ENCODE assay signal across 21 cellular contexts in the genomic region with DNA sequence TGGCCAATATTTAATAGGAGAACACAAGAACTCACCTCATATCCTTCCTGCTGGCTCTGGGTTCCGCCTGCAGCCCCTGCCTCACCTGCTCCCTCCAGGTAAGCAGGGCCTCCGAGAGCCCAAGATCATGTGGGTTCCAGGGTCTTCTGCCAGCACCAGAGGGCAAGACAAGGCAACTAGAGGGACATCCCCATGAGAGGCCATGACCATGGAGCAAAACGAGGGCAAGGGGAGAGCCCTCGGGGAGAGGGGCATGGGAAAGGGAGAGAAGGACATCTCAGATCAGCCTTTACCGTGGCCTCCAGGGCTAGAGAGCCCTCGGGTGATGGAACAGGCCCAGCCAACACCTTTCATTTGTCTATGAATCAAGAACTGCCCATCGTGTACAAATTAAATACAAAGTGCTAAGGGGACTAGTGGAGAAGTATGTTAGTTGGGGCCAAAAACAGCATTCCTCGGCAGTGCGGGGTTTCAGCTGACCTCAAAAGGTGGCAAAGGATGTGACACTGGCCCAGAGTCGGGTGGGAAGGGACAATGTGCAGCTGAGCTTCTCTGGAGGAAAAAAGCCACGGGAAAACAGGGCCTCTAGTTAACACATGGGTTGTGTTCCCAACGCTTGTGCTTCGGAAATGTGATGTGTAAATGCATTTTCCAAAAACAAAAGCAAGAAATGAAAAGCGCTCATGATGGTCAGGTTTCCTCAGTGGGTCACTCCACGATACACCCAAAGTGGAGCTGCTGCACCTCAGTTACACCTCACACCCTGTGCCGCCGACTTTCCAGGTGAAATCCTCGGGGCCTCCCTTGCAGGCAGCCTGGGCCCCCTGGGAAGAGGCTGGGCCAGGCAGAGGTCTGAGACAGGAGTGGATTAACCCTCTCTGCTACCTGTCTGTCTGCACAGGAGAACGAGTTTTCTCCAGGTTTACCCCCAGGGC. TPM values are rescaled to one million over a fixed set of nuclear protein-coding genes. Genes with fewer than 3 reads are reported as not detected.
"Had no signal": no experiment of that assay in that cellular context is flagged by ENCODE, and none has a peak within 500 bp of the region (broad histone marks: within the 10 kb centered on the region; RNA-seq: fewer than 3 reads in every experiment).

No MANE protein-coding gene starts in this region.

- H3K9me3 ChIP-seq: adrenal gland, breast epithelium, suprapubic skin had no signal

- H3K4me3 ChIP-seq: adrenal gland, breast epithelium, skin epidermis, suprapubic skin had no signal

- H3K9me3 Mint-ChIP-seq: activated naive CD4-positive, alpha-beta T cell treated with anti-CD3 and anti-CD28 coated beads, Interleukin-2, amount 50 U/mL, for 72 hours; activated T-helper 1 cell treated with anti-CD3 and anti-CD28 coated beads, Interleukin-12 subunit alpha, Interleukin-12 subunit beta, Interleukin-2, Interleukin-4 antibody, amounts not matched to agents 30 ng/mL and 10 ng/mL and 1 ng/mL, durations not matched to agents 14 hours and 24 hours and 36 hours; nephron progenitor cell; stimulated activated naive CD8-positive, alpha-beta T cell treated with anti-CD3 and anti-CD28 coated beads, Interleukin-15, amount 100 ng/mL, for 72 hours had no signal

- H3K4me3 Mint-ChIP-seq: activated T-helper 1 cell treated with anti-CD3 and anti-CD28 coated beads, Interleukin-12 subunit alpha, Interleukin-12 subunit beta, Interleukin-2, Interleukin-4 antibody, amounts not matched to agents 30 ng/mL and 10 ng/mL and 1 ng/mL, durations not matched to agents 14 hours and 24 hours and 36 hours; nephron progenitor cell; stimulated activated naive CD8-positive, alpha-beta T cell treated with anti-CD3 and anti-CD28 coated beads, Interleukin-15, amount 100 ng/mL, for 72 hours had no signal

- H3K36me3 Mint-ChIP-seq: activated naive CD4-positive, alpha-beta T cell treated with anti-CD3 and anti-CD28 coated beads, Interleukin-2, amount 50 U/mL, for 72 hours had no signal

- H3K4me1 ChIP-seq: breast epithelium, foreskin keratinocyte, suprapubic skin had no signal

- H3K27ac ChIP-seq: adrenal gland, breast epithelium, foreskin keratinocyte, skin epidermis, suprapubic skin had no signal

- H3K27ac Mint-ChIP-seq: activated naive CD4-positive, alpha-beta T cell treated with anti-CD3 and anti-CD28 coated beads, Interleukin-2, amount 50 U/mL, for 72 hours; activated T-helper 1 cell treated with anti-CD3 and anti-CD28 coated beads, Interleukin-12 subunit alpha, Interleukin-12 subunit beta, Interleukin-2, Interleukin-4 antibody, amounts not matched to agents 30 ng/mL and 10 ng/mL and 1 ng/mL, durations not matched to agents 14 hours and 24 hours and 36 hours; nephron progenitor cell; stimulated activated naive CD8-positive, alpha-beta T cell treated with anti-CD3 and anti-CD28 coated beads, Interleukin-15, amount 100 ng/mL, for 72 hours had no signal

- H3K36me3 ChIP-seq: adrenal gland, breast epithelium, suprapubic skin had no signal

- H3K27me3 ChIP-seq: adrenal gland, breast epithelium had no signal

- ATAC-seq: activated naive CD4-positive, alpha-beta T cell treated with anti-CD3 and anti-CD28 coated beads, Interleukin-2, amount 50 U/mL, for 72 hours; stimulated activated naive CD8-positive, alpha-beta T cell treated with anti-CD3 and anti-CD28 coated beads, Interleukin-15, amount 100 ng/mL, for 72 hours had no signal

- DNase-seq: activated CD4-positive, alpha-beta T cell treated with anti-CD3 and anti-CD28 coated beads for 48 hours; activated CD4-positive, CD25-positive, alpha-beta regulatory T cell; activated gamma-delta T cell treated with Interleukin-2 at 50 U/mL for 16 hours; activated T-cell treated with anti-CD3 and anti-CD28 coated beads for 4 hours; cerebellar nuclear complex; effector memory CD4-positive, alpha-beta T cell; foreskin keratinocyte; mesenchymal stem cell; nephron progenitor cell; posterior cingulate gyrus; stimulated activated naive CD8-positive, alpha-beta T cell treated with anti-CD3 and anti-CD28 coated beads, Interleukin-15, amount 100 ng/mL, for 72 hours; T1000; trophoblast cell had no signal

RNA-seq across cellular contexts. Expression of a gene that starts 2.0 kb away (rescaled TPM):
- total RNA-seq: activated naive CD4-positive, alpha-beta T cell treated with anti-CD3 and anti-CD28 coated beads, Interleukin-2, amount 50 U/mL, for 72 hours; activated T-helper 1 cell treated with anti-CD3 and anti-CD28 coated beads, Interleukin-12 subunit alpha, Interleukin-12 subunit beta, Interleukin-2, Interleukin-4 antibody, amounts not matched to agents 30 ng/mL and 10 ng/mL and 1 ng/mL, durations not matched to agents 14 hours and 24 hours and 36 hours; astrocyte; foreskin keratinocyte; T-helper 1 cell treated with Interleukin-12 subunit alpha and Interleukin-12 subunit beta and Interleukin-4 antibody, amounts not matched to agents 30 ng/mL and 1 ng/mL, for 36 hours had no signal
- polyA plus RNA-seq: foreskin keratinocyte had no signal

RNA-seq across cellular contexts. Expression of a gene that starts 53.8 kb away (rescaled TPM):
- total RNA-seq: activated naive CD4-positive, alpha-beta T cell treated with anti-CD3 and anti-CD28 coated beads, Interleukin-2, amount 50 U/mL, for 72 hours; activated T-helper 1 cell treated with anti-CD3 and anti-CD28 coated beads, Interleukin-12 subunit alpha, Interleukin-12 subunit beta, Interleukin-2, Interleukin-4 antibody, amounts not matched to agents 30 ng/mL and 10 ng/mL and 1 ng/mL, durations not matched to agents 14 hours and 24 hours and 36 hours; astrocyte; foreskin keratinocyte; T-helper 1 cell treated with Interleukin-12 subunit alpha and Interleukin-12 subunit beta and Interleukin-4 antibody, amounts not matched to agents 30 ng/mL and 1 ng/mL, for 36 hours had no signal
- polyA plus RNA-seq: foreskin keratinocyte had no signal

RNA-seq across cellular contexts. Expression of a gene that starts 54.2 kb away (rescaled TPM):
- total RNA-seq: activated naive CD4-positive, alpha-beta T cell treated with anti-CD3 and anti-CD28 coated beads, Interleukin-2, amount 50 U/mL, for 72 hours; activated T-helper 1 cell treated with anti-CD3 and anti-CD28 coated beads, Interleukin-12 subunit alpha, Interleukin-12 subunit beta, Interleukin-2, Interleukin-4 antibody, amounts not matched to agents 30 ng/mL and 10 ng/mL and 1 ng/mL, durations not matched to agents 14 hours and 24 hours and 36 hours; foreskin keratinocyte; T-helper 1 cell treated with Interleukin-12 subunit alpha and Interleukin-12 subunit beta and Interleukin-4 antibody, amounts not matched to agents 30 ng/mL and 1 ng/mL, for 36 hours had no signal
- polyA plus RNA-seq: foreskin keratinocyte had no signal
